In the genomic region with DNA sequence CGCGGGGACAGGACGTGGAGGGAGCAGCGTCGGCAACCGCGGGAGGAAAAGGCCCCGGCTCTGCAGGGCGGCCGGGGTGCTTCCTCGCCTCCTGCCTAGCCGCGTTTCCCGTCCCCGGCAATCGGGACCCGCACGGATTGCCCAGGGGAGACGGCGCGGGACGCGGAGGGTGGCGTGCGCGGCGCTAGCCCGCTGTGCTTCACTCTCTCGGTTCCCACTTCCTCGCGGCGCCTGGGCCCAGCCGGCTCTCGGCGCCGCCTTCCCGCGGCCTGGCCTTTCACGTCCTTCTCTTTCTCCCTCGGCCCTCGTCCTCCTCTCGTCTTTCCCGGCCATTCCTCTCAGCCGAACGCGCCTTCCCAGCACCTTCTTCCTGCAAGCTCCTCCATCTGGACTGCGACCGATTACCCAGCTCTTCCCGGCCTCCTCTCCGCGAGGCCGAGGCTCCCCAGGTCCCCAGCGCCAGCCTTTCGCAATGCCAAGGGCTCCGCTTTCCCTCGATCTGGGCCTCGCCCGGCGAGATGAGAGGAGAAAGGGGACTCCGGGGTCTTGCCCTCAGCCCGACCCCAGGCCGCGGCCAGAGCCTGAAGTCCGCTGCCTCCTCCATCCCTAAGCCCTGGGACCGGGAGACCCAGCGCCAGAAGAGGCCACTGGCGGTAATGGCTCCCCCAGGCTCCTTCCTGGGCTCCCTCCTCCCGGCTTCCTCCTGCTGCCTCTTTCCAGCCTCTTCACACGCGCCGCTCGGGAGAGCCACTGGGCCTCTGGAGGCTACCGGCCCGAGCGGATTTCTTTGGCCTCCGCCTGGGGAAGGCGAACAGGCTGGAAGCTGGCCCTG, we compare ENCODE assay signal across 8 cellular contexts. TPM values are rescaled to one million over a fixed set of nuclear protein-coding genes. Genes with fewer than 3 reads are reported as not detected.
DNase-seq lines count a peak whose midpoint lies in the region; ATAC-seq and TF ChIP-seq lines count a peak whose summit lies in the region.

No MANE protein-coding gene starts in this region.

- H3K4me1 Mint-ChIP-seq in T-helper 17 cell (peaks cover 23% of the 10 kb centered on the region), osteocyte (ENCODE audit: unreplicated experiment) (peaks cover 19% of the 10 kb centered on the region)

- peaks cover 90% of the 10 kb centered on the region for H3K27me3 Mint-ChIP-seq in T-helper 17 cell
- peaks cover 35% of the 10 kb centered on the region for H3K27me3 Mint-ChIP-seq in osteocyte (ENCODE audit: unreplicated experiment)

- H3K4me3 Mint-ChIP-seq in T-helper 17 cell = peak overlapping the region; percentile 88
- peak overlapping the region; percentile 96 for H3K4me3 Mint-ChIP-seq in osteocyte (ENCODE audit: unreplicated experiment)

- TF ChIP-seq CTCF in foreskin fibroblast (IDR thresholded peaks at IDR 0.05; ENCODE audit: low read depth, low read length) (no peak), osteocyte (IDR thresholded peaks at IDR 0.05) (no peak)

- H3K9me3 ChIP-seq in T-helper 17 cell (ENCODE audit: control insufficient read depth, low read length, poor library complexity, severe bottlenecking) = no peaks in the 10 kb centered on the region

- H3K27ac Mint-ChIP-seq in T-helper 17 cell (no peak overlapping the region), osteocyte (ENCODE audit: unreplicated experiment) (peak overlapping the region; percentile 96)

- peak; percentile 36 for ATAC-seq in T-helper 17 cell
- no peak for ATAC-seq in GM18868 (IDR thresholded peaks at IDR 0.05; ENCODE audit: unreplicated experiment)

- no peaks in the 10 kb centered on the region for H3K9me3 Mint-ChIP-seq in osteocyte (ENCODE audit: unreplicated experiment)

- peak overlapping the region; percentile 55 to 63 for H3K4me3 ChIP-seq in foreskin fibroblast (ENCODE audit: low read depth in 1 of 2, low read length in 2 of 2)

- peaks cover 6% of the 10 kb centered on the region for H3K36me3 Mint-ChIP-seq in T-helper 17 cell (ENCODE audit: low read depth)
- peaks cover 3% of the 10 kb centered on the region for H3K36me3 Mint-ChIP-seq in osteocyte (ENCODE audit: unreplicated experiment)

- peak; percentile 55 for DNase-seq in activated CD8-positive, alpha-beta memory T cell treated with anti-CD3 and anti-CD28 coated beads, Interleukin-2, amount 50 U/mL, for 48 hours
- DNase-seq in activated CD8-positive, alpha-beta memory T cell treated with anti-CD3 and anti-CD28 coated beads for 24 hours = no peak
- DNase-seq in T-helper 17 cell (no peak), foreskin fibroblast (peak; percentile 40 to 56), osteocyte (ENCODE audit: extremely low spot score, unreplicated experiment) (no peak), putamen (ENCODE audit: low spot score) (no peak), H4 (ENCODE audit: low spot score) (no peak)

RNA-seq across cellular contexts. Expression of a gene that starts 1.1 kb away (rescaled TPM):
- total RNA-seq in T-helper 17 cell (not detected), osteocyte (5.9 and 8.3 TPM in 2 replicates)
- total RNA-seq in H4 (2014; rRNA removed; shearing (Covaris generic)) = 2.3 and 6.2 TPM in 2 replicates

RNA-seq across cellular contexts. Expression of a gene that starts 34.2 kb away (rescaled TPM):
- total RNA-seq in T-helper 17 cell (not detected), osteocyte (6.3 and 6.5 TPM in 2 replicates)
- 0.33 and 0.45 TPM in 2 replicates for total RNA-seq in H4 (2014; rRNA removed; shearing (Covaris generic))

Comparison
In these comparisons a context has a peak if more than half of its experiments do, and no peak if none do; other contexts are left out.
1. DNase-seq: peak in activated CD8-positive, alpha-beta memory T cell treated with anti-CD3 and anti-CD28 coated beads, Interleukin-2, amount 50 U/mL, for 48 hours (single experiment) and foreskin fibroblast (2 of 2); none in activated CD8-positive, alpha-beta memory T cell treated with anti-CD3 and anti-CD28 coated beads for 24 hours (single experiment), T-helper 17 cell (0 of 3), osteocyte (single experiment), putamen (single experiment) and H4 (single experiment).